25 cellular contexts compared by ENCODE assay signal in genomic region chr3:124652009-124652408, GRCh38.
A peak's percentile ranks its signal among the peaks of the same experiment; 100 is the strongest.
DNase-seq lines count a peak whose midpoint lies in the region; ATAC-seq, FAIRE-seq and TF ChIP-seq lines count a peak whose summit lies in the region.
"Had no signal": no experiment of that assay in that cellular context is flagged by ENCODE, and none has a peak within 500 bp of the region (broad histone marks: within the 10 kb centered on the region; RNA-seq: fewer than 3 reads in every experiment).

No MANE protein-coding gene starts in this region.

- POLR2A ChIA-PET in activated naive CD8-positive, alpha-beta T cell treated with anti-CD3 and anti-CD28 coated beads, Interleukin-2, amount 10 ng/mL, durations not matched to agents 7 days and 5 days (lab: Charles Lee): interaction anchor here (1.3 to 2.5 kb wide), 3 partner anchors 12 to 37 kb away, joined by 3 to 9 read pairs (median 5); no protein-coding TSS in a partner anchor

- peaks cover 2% of the 10 kb centered on the region for H3K27me3 Mint-ChIP-seq in activated naive CD8-positive, alpha-beta T cell treated with anti-CD3 and anti-CD28 coated beads, Interleukin-2, amount 10 ng/mL, durations not matched to agents 7 days and 5 days
- H3K27me3 Mint-ChIP-seq in stimulated activated memory B cell treated with anti-CD40 and anti-IgM and Interleukin-4, amounts not matched to agents 10 μg/mL and 1 μg/mL and 100 μg/mL, for 72 hours: no peaks in the 10 kb centered on the region
- H3K27me3 Mint-ChIP-seq in glutamatergic neuron (ENCODE audit: unreplicated experiment): peaks cover 5% of the 10 kb centered on the region
- H3K27me3 Mint-ChIP-seq: type B pancreatic cell had no signal

- H3K4me1 Mint-ChIP-seq in activated naive CD8-positive, alpha-beta T cell treated with anti-CD3 and anti-CD28 coated beads, Interleukin-2, amount 10 ng/mL, durations not matched to agents 7 days and 5 days: peaks cover 48% of the 10 kb centered on the region
- H3K4me1 Mint-ChIP-seq in stimulated activated memory B cell treated with anti-CD40 and anti-IgM and Interleukin-4, amounts not matched to agents 10 μg/mL and 1 μg/mL and 100 μg/mL, for 72 hours: peaks cover 53% of the 10 kb centered on the region
- H3K4me1 Mint-ChIP-seq in glutamatergic neuron (ENCODE audit: low read depth, unreplicated experiment): peaks cover 9% of the 10 kb centered on the region

- H3K27ac Mint-ChIP-seq in activated naive CD8-positive, alpha-beta T cell treated with anti-CD3 and anti-CD28 coated beads, Interleukin-2, amount 10 ng/mL, durations not matched to agents 7 days and 5 days: peak overlapping the region; percentile 19
- peak overlapping the region; percentile 67 for H3K27ac Mint-ChIP-seq in stimulated activated memory B cell treated with anti-CD40 and anti-IgM and Interleukin-4, amounts not matched to agents 10 μg/mL and 1 μg/mL and 100 μg/mL, for 72 hours
- H3K27ac Mint-ChIP-seq in glutamatergic neuron (ENCODE audit: unreplicated experiment): no peak overlapping the region
- H3K27ac Mint-ChIP-seq: activated B cell treated with CpG ODN at 0.5 μM for 24 hours; activated T-cell treated with anti-CD3 and anti-CD28 coated beads, Interleukin-2, amount 50 U/mL, for 24 hours; dendritic cell treated with granulocyte-macrophage colony-stimulating factor and Interleukin-4, amounts not matched to agents 40 ng/mL and 50 ng/mL, for 4 days; neural progenitor cell; type B pancreatic cell had no signal

- peaks cover 6% of the 10 kb centered on the region for H3K9me3 Mint-ChIP-seq in activated naive CD8-positive, alpha-beta T cell treated with anti-CD3 and anti-CD28 coated beads, Interleukin-2, amount 10 ng/mL, durations not matched to agents 7 days and 5 days
- H3K9me3 Mint-ChIP-seq in stimulated activated memory B cell treated with anti-CD40 and anti-IgM and Interleukin-4, amounts not matched to agents 10 μg/mL and 1 μg/mL and 100 μg/mL, for 72 hours: peaks cover 3% of the 10 kb centered on the region
- H3K9me3 Mint-ChIP-seq in glutamatergic neuron (ENCODE audit: unreplicated experiment): peaks cover 7% of the 10 kb centered on the region
- H3K9me3 Mint-ChIP-seq: activated T-cell treated with anti-CD3 and anti-CD28 coated beads, Interleukin-2, amount 50 U/mL, for 24 hours; dendritic cell treated with granulocyte-macrophage colony-stimulating factor and Interleukin-4, amounts not matched to agents 40 ng/mL and 50 ng/mL, for 4 days; neural progenitor cell; type B pancreatic cell had no signal

- TF ChIP-seq CTCF in glutamatergic neuron (IDR thresholded peaks at IDR 0.05; ENCODE audit: partially characterized antibody, unreplicated experiment): no peak

- DNase-seq in GM19239 (ENCODE audit: insufficient read length, low spot score) (no peak), NCI-H2171 treated with DMSO at 0.1 percent for 48 hours (lab: John Stamatoyannopoulos, UW) (no peak), OCI-M2 (lab: John Stamatoyannopoulos, UW; ENCODE audit: unreplicated experiment) (no peak), glutamatergic neuron (no peak)
- DNase-seq in activated naive CD8-positive, alpha-beta T cell treated with anti-CD3 and anti-CD28 coated beads, Interleukin-2, amount 10 ng/mL, durations not matched to agents 7 days and 5 days: no peak
- DNase-seq: activated B cell treated with CpG ODN at 0.5 μM for 24 hours; activated CD8-positive, alpha-beta memory T cell treated with anti-CD3 and anti-CD28 coated beads for 24 hours; activated naive CD4-positive, alpha-beta T cell treated with Interleukin-2 at 50 U/mL for 16 hours; activated T-cell treated with anti-CD3 and anti-CD28 coated beads, Interleukin-2, amount 50 U/mL, for 24 hours; aorta; EL; KBM-7; MG63; mucosa of descending colon; NCI-H1417; NCI-H2081 treated with DMSO at 0.1 percent for 48 hours; right lobe of liver; stimulated activated CD4-positive, alpha-beta T cell treated with anti-CD3 and anti-CD28 coated beads, Interleukin-12 subunit alpha, Interleukin-12 subunit beta, amount 100 ng/mL, for 4 hours; SW 1271 had no signal

- ATAC-seq in HG02973 (IDR thresholded peaks at IDR 0.05; ENCODE audit: unreplicated experiment): peak; percentile 52
- peak; percentile 38 for ATAC-seq in activated naive CD8-positive, alpha-beta T cell treated with anti-CD3 and anti-CD28 coated beads, Interleukin-2, amount 10 ng/mL, durations not matched to agents 7 days and 5 days (ENCODE audit: low read depth)
- peak; percentile 24 for ATAC-seq in stimulated activated memory B cell treated with anti-CD40 and anti-IgM and Interleukin-4, amounts not matched to agents 10 μg/mL and 1 μg/mL and 100 μg/mL, for 72 hours
- ATAC-seq: gastroesophageal sphincter, mucosa of descending colon, right lobe of liver had no signal

- peak; percentile 53 for FAIRE-seq in GM19239 (lab: Jason Lieb, UNC)

- no peak overlapping the region for H3K4me3 Mint-ChIP-seq in activated naive CD8-positive, alpha-beta T cell treated with anti-CD3 and anti-CD28 coated beads, Interleukin-2, amount 10 ng/mL, durations not matched to agents 7 days and 5 days
- H3K4me3 Mint-ChIP-seq in stimulated activated memory B cell treated with anti-CD40 and anti-IgM and Interleukin-4, amounts not matched to agents 10 μg/mL and 1 μg/mL and 100 μg/mL, for 72 hours: no peak overlapping the region
- no peak overlapping the region for H3K4me3 Mint-ChIP-seq in glutamatergic neuron (ENCODE audit: unreplicated experiment)
- H3K4me3 Mint-ChIP-seq: activated B cell treated with CpG ODN at 0.5 μM for 24 hours; activated T-cell treated with anti-CD3 and anti-CD28 coated beads, Interleukin-2, amount 50 U/mL, for 24 hours; dendritic cell treated with granulocyte-macrophage colony-stimulating factor and Interleukin-4, amounts not matched to agents 40 ng/mL and 50 ng/mL, for 4 days; neural progenitor cell; type B pancreatic cell had no signal

- H3K36me3 Mint-ChIP-seq in activated naive CD8-positive, alpha-beta T cell treated with anti-CD3 and anti-CD28 coated beads, Interleukin-2, amount 10 ng/mL, durations not matched to agents 7 days and 5 days: peaks cover 18% of the 10 kb centered on the region
- no peaks in the 10 kb centered on the region for H3K36me3 Mint-ChIP-seq in stimulated activated memory B cell treated with anti-CD40 and anti-IgM and Interleukin-4, amounts not matched to agents 10 μg/mL and 1 μg/mL and 100 μg/mL, for 72 hours
- peaks cover 27% of the 10 kb centered on the region for H3K36me3 Mint-ChIP-seq in glutamatergic neuron (ENCODE audit: unreplicated experiment)
